In the genomic region with DNA sequence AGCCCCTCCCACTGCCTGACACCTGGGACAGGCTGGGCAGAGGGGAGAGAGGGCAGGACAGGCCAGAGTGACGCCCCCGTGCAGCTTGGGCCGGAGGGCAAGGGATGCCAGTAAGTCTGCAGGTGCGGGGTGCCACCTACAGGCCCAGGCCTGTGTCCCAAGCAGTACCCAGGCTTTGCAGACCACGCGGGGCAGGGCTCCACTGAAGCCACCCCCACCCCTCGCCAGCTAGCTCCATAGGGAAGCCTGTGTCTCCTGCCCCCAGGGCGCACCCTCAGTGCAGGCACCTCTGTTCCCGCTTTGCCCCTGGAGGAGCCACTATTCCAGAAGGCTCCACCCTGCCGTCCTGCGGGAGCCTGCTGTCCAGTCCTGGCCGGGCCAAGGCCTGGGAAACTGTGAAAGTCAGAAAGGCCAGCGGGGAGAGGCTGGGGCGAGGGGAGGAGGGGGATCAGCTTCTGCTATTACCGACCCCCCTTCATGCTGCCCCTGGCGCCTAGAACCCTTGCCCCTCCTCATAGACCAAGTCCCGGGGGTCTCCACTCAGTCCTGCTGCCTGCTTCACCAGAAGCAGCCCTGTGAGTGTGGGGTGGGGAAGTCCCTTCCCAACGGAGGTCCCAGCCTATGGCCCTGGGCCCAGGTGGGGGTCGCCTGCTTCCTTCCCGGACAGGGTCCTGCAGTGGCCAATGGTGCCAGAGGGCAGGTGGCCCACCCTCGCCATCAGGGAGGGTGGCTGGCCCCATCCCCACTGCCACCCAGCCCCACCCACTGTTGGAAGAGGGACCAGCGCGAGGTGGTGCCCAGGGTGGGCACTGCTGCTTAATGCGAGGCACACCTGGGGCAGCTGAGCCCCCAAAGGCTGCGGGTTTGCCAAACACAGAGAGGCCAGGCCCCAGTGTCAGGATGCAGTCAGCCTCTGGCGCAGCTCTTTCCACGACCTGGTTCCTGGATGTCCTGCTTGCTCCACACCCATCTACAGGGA, we compare ENCODE assay signal across 2 cellular contexts.
TF ChIP-seq lines count a peak whose summit lies in the region.

No MANE protein-coding gene starts in this region.

TF ChIP-seq in HEK293, 187 proteins besides CTCF, POLR2A, EP300 and RAD21:
- TF ChIP-seq ZNF677 (tag by site-specific recombination; IDR thresholded peaks at IDR 0.05) (no peak), EGR2 (tag by site-specific recombination; IDR thresholded peaks at IDR 0.05; ENCODE audit: low read depth) (no peak), ZNF155 (tag by site-specific recombination; IDR thresholded peaks at IDR 0.05) (no peak), ZNF76 (tag by site-specific recombination; IDR thresholded peaks at IDR 0.05; ENCODE audit: borderline replicate concordance, low read depth) (no peak), ZNF623 (tag by site-specific recombination; IDR thresholded peaks at IDR 0.05) (no peak), ZNF658 (tag by site-specific recombination; IDR thresholded peaks at IDR 0.05) (no peak), ZNF701 (tag by site-specific recombination; IDR thresholded peaks at IDR 0.05) (no peak), ZNF280C (tag by site-specific recombination; IDR thresholded peaks at IDR 0.05) (no peak), ZNF114 (tag by site-specific recombination; IDR thresholded peaks at IDR 0.05) (no peak), ZNF335 (tag by site-specific recombination; conservative IDR thresholded peaks at IDR 0.05) (no peak), ZNF16 (tag by site-specific recombination; IDR thresholded peaks at IDR 0.05; ENCODE audit: low read depth) (no peak), ZNF777 (tag by site-specific recombination; IDR thresholded peaks at IDR 0.05; ENCODE audit: borderline replicate concordance) (no peak)
- TF ChIP-seq, protein P1, sequence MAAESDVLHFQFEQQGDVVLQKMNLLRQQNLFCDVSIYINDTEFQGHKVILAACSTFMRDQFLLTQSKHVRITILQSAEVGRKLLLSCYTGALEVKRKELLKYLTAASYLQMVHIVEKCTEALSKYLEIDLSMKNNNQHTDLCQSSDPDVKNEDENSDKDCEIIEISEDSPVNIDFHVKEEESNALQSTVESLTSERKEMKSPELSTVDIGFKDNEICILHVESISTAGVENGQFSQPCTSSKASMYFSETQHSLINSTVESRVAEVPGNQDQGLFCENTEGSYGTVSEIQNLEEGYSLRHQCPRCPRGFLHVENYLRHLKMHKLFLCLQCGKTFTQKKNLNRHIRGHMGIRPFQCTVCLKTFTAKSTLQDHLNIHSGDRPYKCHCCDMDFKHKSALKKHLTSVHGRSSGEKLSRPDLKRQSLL (tag by site-specific recombination; IDR thresholded peaks at IDR 0.05), result no peak

TF ChIP-seq in HepG2, 621 proteins besides CTCF, POLR2A, EP300 and RAD21:
- TF ChIP-seq ZNF792 (CRISPR knock-in tag; IDR thresholded peaks at IDR 0.05), result no peak
- peak; percentile 26 for TF ChIP-seq STAG1 (CRISPR knock-in tag; IDR thresholded peaks at IDR 0.05)
- TF ChIP-seq ZFP82 (CRISPR knock-in tag; IDR thresholded peaks at IDR 0.05; ENCODE audit: borderline replicate concordance), result no peak
- TF ChIP-seq JUN (CRISPR knock-in tag; IDR thresholded peaks at IDR 0.05), result no peak
- TF ChIP-seq ZNF326 (CRISPR knock-in tag; IDR thresholded peaks at IDR 0.05; ENCODE audit: borderline replicate concordance), result no peak
- TF ChIP-seq NFYB (CRISPR knock-in tag; IDR thresholded peaks at IDR 0.05), result no peak
- no peak for TF ChIP-seq ZNF30 (CRISPR knock-in tag; IDR thresholded peaks at IDR 0.05)
- TF ChIP-seq ZNF710 (CRISPR knock-in tag; IDR thresholded peaks at IDR 0.05; ENCODE audit: borderline replicate concordance), result no peak
TF ChIP-seq in HepG2: peak in this region for 1.
